ENCODE assay signal across 8 cellular contexts in genomic region chr1:23403735-23404486, GRCh38. TPM values are rescaled to one million over a fixed set of nuclear protein-coding genes. Genes with fewer than 3 reads are reported as not detected.
DNase-seq lines count a peak whose midpoint lies in the region; ATAC-seq and TF ChIP-seq lines count a peak whose summit lies in the region.

No MANE protein-coding gene starts in this region.

- intact Hi-C loops in left cardiac atrium (cut with DNase I), result loop anchor here (10.0 kb wide), 1 partner anchor 59 kb away; the partner anchor contains the start of gene HNRNPR (in 2 of the 2)
- intact Hi-C loops in upper lobe of right lung (cut with DNase I), result no loop called here

- H3K4me3 ChIP-seq in GM12865 (ENCODE audit: low read depth, low read length) (no peak overlapping the region), upper lobe of right lung (no peak overlapping the region)

- H3K27me3 ChIP-seq in upper lobe of right lung, result no peaks in the 10 kb centered on the region

- peak overlapping the region; percentile 60 for H3K4me3 Mint-ChIP-seq in progenitor cell of endocrine pancreas (ENCODE audit: low read depth)

- peaks cover 1% of the 10 kb centered on the region for H3K4me1 Mint-ChIP-seq in progenitor cell of endocrine pancreas (ENCODE audit: low read depth)

- H3K27ac Mint-ChIP-seq in progenitor cell of endocrine pancreas, result no peak overlapping the region

- no peaks in the 10 kb centered on the region for H3K9me3 Mint-ChIP-seq in progenitor cell of endocrine pancreas (ENCODE audit: low read depth)

- peaks cover 3% of the 10 kb centered on the region for H3K36me3 Mint-ChIP-seq in progenitor cell of endocrine pancreas (ENCODE audit: insufficient read depth)

- H3K27ac ChIP-seq in upper lobe of right lung, result peak overlapping the region; percentile 31

- no peaks in the 10 kb centered on the region for H3K9me3 ChIP-seq in upper lobe of right lung

- no peaks in the 10 kb centered on the region for H3K27me3 Mint-ChIP-seq in progenitor cell of endocrine pancreas

- H3K36me3 ChIP-seq in upper lobe of right lung, result peaks cover 14% of the 10 kb centered on the region

- H3K4me1 ChIP-seq in upper lobe of right lung, result peaks cover 30% of the 10 kb centered on the region

- DNase-seq in GM12865 (ENCODE audit: low read depth), result peak; percentile 85
- DNase-seq in NCI-H1436 (lab: John Stamatoyannopoulos, UW), result peak; percentile 86
- peak; percentile 67 for DNase-seq in T follicular helper cell (ENCODE audit: low read depth)
- peak; percentile 91 for DNase-seq in amniotic stem cell (lab: John Stamatoyannopoulos, UW)
- peak; percentile 86 for DNase-seq in left cardiac atrium
- peak; percentile 81 for DNase-seq in progenitor cell of endocrine pancreas (ENCODE audit: low spot score, unreplicated experiment)
- DNase-seq in upper lobe of right lung, result peak; percentile 92

- TF ChIP-seq CTCF in GM12865 (IDR thresholded peaks at IDR 0.05; ENCODE audit: insufficient read depth, low read depth, low read length, missing control alignments) (peak; percentile 97), progenitor cell of endocrine pancreas (IDR thresholded peaks at IDR 0.05; ENCODE audit: unreplicated experiment) (peak; percentile 94), upper lobe of right lung (IDR thresholded peaks at IDR 0.05) (peak; percentile 94)

- peak; percentile 92 to 93 for ATAC-seq in left cardiac atrium
- peak; percentile 94 for ATAC-seq in upper lobe of right lung
- no peak for ATAC-seq in HG02571 (IDR thresholded peaks at IDR 0.05; ENCODE audit: unreplicated experiment)

RNA-seq across cellular contexts. Expression of gene TCEA3, which starts 20.6 kb away (rescaled TPM):
- total RNA-seq in left cardiac atrium (10 to 100 TPM; 32.9 to 38.3 TPM), progenitor cell of endocrine pancreas (12.9 and 13.6 TPM in 2 replicates), upper lobe of right lung (39.4 TPM)

RNA-seq across cellular contexts. Expression of gene ZNF436, which starts 34.3 kb away (rescaled TPM):
- total RNA-seq in left cardiac atrium (10 to 100 TPM; 10.1 to 14.2 TPM), progenitor cell of endocrine pancreas (13.7 and 13.9 TPM in 2 replicates), upper lobe of right lung (10.9 TPM)

RNA-seq across cellular contexts. Expression of gene HNRNPR, which starts 59.8 kb away (rescaled TPM):
- total RNA-seq in left cardiac atrium, result 10 to 100 TPM; 57.3 to 79.8 TPM
- 201 and 212 TPM in 2 replicates for total RNA-seq in progenitor cell of endocrine pancreas
- 85.2 TPM for total RNA-seq in upper lobe of right lung
